In the genomic region with DNA sequence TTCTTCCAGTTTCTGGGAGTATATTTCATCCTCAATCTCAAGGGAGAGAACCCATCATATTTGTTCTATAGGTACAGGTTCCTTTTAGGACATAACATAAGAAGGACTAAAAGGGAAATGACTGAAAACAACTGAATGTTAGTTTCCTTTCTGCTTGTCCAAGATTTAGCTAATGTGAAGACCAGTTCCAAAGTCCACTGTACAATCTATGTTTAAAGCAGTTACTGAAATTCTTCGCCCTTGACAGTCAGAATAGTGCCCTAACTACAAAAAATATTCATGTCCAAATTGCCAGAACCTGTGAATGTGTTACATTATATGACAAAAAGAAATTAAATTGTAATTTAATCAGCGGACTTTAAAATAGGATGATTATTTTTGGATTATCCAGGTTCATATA, we compare ENCODE assay signal across 9 cellular contexts.
"Had no signal": no experiment of that assay in that cellular context is flagged by ENCODE, and none has a peak within 500 bp of the region (broad histone marks: within the 10 kb centered on the region; RNA-seq: fewer than 3 reads in every experiment).

No MANE protein-coding gene starts in this region.

- H3K27ac Mint-ChIP-seq: H9, HFFc6 had no signal

- ATAC-seq: HCT116, K562 had no signal

- H3K4me3 Mint-ChIP-seq: H9, HFFc6 had no signal

- FAIRE-seq: H1, H54, HTR-8/SVneo, K562 had no signal

- H3K4me3 ChIP-seq: GM23248, K562 had no signal

- DNase-seq: GM23248, H9, HFFc6, IMR-90 had no signal

- H3K4me1 Mint-ChIP-seq: H9 had no signal

- H3K27ac ChIP-seq: GM23248 had no signal
